In genomic region chr19:42501733-42502132, GRCh38 we compare ENCODE assay signal across 22 cellular contexts. TPM values are rescaled to one million over a fixed set of nuclear protein-coding genes. Genes with fewer than 3 reads are reported as not detected.
DNase-seq lines count a peak whose midpoint lies in the region; ATAC-seq and TF ChIP-seq lines count a peak whose summit lies in the region.
"Had no signal": no experiment of that assay in that cellular context is flagged by ENCODE, and none has a peak within 500 bp of the region (broad histone marks: within the 10 kb centered on the region; RNA-seq: fewer than 3 reads in every experiment).

No MANE protein-coding gene starts in this region.

- peaks cover 37% of the 10 kb centered on the region for H3K4me1 Mint-ChIP-seq in activated CD4-positive, alpha-beta T cell treated with anti-CD3 and anti-CD28 coated beads, Interleukin-2, amount 10 ng/mL, durations not matched to agents 7 days and 5 days
- H3K4me1 Mint-ChIP-seq in activated CD4-positive, alpha-beta memory T cell treated with anti-CD3 and anti-CD28 coated beads, Interleukin-2, amount 10 ng/mL, durations not matched to agents 7 days and 5 days = peaks cover 65% of the 10 kb centered on the region

- CTCF ChIA-PET in activated CD4-positive, alpha-beta T cell treated with anti-CD3 and anti-CD28 coated beads, Interleukin-2, amount 10 ng/mL, durations not matched to agents 7 days and 5 days (lab: Charles Lee) = interaction anchor here (1.0 kb wide), 1 partner anchor 29 kb away, joined by 3 read pairs; no protein-coding TSS in a partner anchor
- CTCF ChIA-PET in OCI-LY7 (lab: Charles Lee; ENCODE audit: unreplicated experiment) = interaction anchor here (0.6 kb wide), 1 partner anchor 38 kb away, joined by 3 read pairs; no protein-coding TSS in a partner anchor
- CTCF ChIA-PET in activated CD4-positive, alpha-beta memory T cell treated with anti-CD3 and anti-CD28 coated beads, Interleukin-2, amount 10 ng/mL, durations not matched to agents 7 days and 5 days (lab: Charles Lee) = interaction anchor here (1.2 to 1.5 kb wide), 3 partner anchors 13 to 52 kb away, joined by 3 to 8 read pairs (median 6); partner anchors contain the start of gene CEACAM1

- H3K4me1 ChIP-seq in OCI-LY7 (ENCODE audit: insufficient read depth, low read length, poor library complexity, severe bottlenecking) (peaks cover 26% of the 10 kb centered on the region), esophagus muscularis mucosa (peaks cover 0 to 9% (median 2%) of the 10 kb centered on the region in 4 donors)
- H3K4me1 ChIP-seq: SJCRH30 had no signal

- no peaks in the 10 kb centered on the region for H3K27me3 Mint-ChIP-seq in activated CD4-positive, alpha-beta T cell treated with anti-CD3 and anti-CD28 coated beads, Interleukin-2, amount 10 ng/mL, durations not matched to agents 7 days and 5 days
- H3K27me3 Mint-ChIP-seq in activated CD4-positive, alpha-beta memory T cell treated with anti-CD3 and anti-CD28 coated beads, Interleukin-2, amount 10 ng/mL, durations not matched to agents 7 days and 5 days = no peaks in the 10 kb centered on the region
- H3K27me3 Mint-ChIP-seq: CD4-positive, alpha-beta T cell had no signal

- ATAC-seq in HG02840 (IDR thresholded peaks at IDR 0.05; ENCODE audit: low FRiP score, unreplicated experiment) = no peak
- ATAC-seq: GM12878 had no signal

- H3K27me3 ChIP-seq in esophagus muscularis mucosa = no peaks in the 10 kb centered on the region

- H3K36me3 ChIP-seq in OCI-LY7 (ENCODE audit: insufficient read depth, low read length) (no peaks in the 10 kb centered on the region), esophagus muscularis mucosa (no peaks in the 10 kb centered on the region)
- H3K36me3 ChIP-seq: SJCRH30 had no signal

- H3K27ac ChIP-seq in OCI-LY7 (ENCODE audit: low read depth, low read length, poor library complexity, severe bottlenecking) = no peak overlapping the region
- no peak overlapping the region for H3K27ac ChIP-seq in esophagus muscularis mucosa (replicated peaks in 1 of 4)
- H3K27ac ChIP-seq: SJCRH30 had no signal

- no peak overlapping the region for H3K4me3 Mint-ChIP-seq in activated CD4-positive, alpha-beta T cell treated with anti-CD3 and anti-CD28 coated beads, Interleukin-2, amount 10 ng/mL, durations not matched to agents 7 days and 5 days
- peak overlapping the region; percentile 26 for H3K4me3 Mint-ChIP-seq in activated CD4-positive, alpha-beta memory T cell treated with anti-CD3 and anti-CD28 coated beads, Interleukin-2, amount 10 ng/mL, durations not matched to agents 7 days and 5 days
- H3K4me3 Mint-ChIP-seq: CD4-positive, alpha-beta T cell; HFFc6 had no signal

- H3K9me3 ChIP-seq in OCI-LY7 (ENCODE audit: low read length) (no peaks in the 10 kb centered on the region), esophagus muscularis mucosa (no peaks in the 10 kb centered on the region)
- H3K9me3 ChIP-seq: Caco-2, SJCRH30 had no signal

- no TSS peak for BruUV-seq in OCI-LY7 (replicated peaks; lab: Mats Ljungman, UMichigan)

- no peaks in the 10 kb centered on the region for H3K79me2 ChIP-seq in OCI-LY7 (ENCODE audit: insufficient read depth, low read depth, low read length)

- H2AFZ ChIP-seq in OCI-LY7 (ENCODE audit: low read length) = peak overlapping the region; percentile 48; the same call in 1 of the 2 replicates

- H3K4me3 ChIP-seq in OCI-LY7 (ENCODE audit: low read depth, low read length, poor library complexity, severe bottlenecking) (no peak overlapping the region), esophagus muscularis mucosa (no peak overlapping the region)
- H3K4me3 ChIP-seq: GM12878, SJCRH30 had no signal

- POLR2A ChIA-PET in activated CD4-positive, alpha-beta T cell treated with anti-CD3 and anti-CD28 coated beads, Interleukin-2, amount 10 ng/mL, durations not matched to agents 7 days and 5 days (lab: Charles Lee) = no interaction called here
- POLR2A ChIA-PET in OCI-LY7 (lab: Charles Lee) = interaction anchor here (0.6 to 1.2 kb wide), 3 partner anchors 36 to 128 kb away, joined by 3 to 6 read pairs (median 3); no protein-coding TSS in a partner anchor
- POLR2A ChIA-PET in activated CD4-positive, alpha-beta memory T cell treated with anti-CD3 and anti-CD28 coated beads, Interleukin-2, amount 10 ng/mL, durations not matched to agents 7 days and 5 days (lab: Charles Lee) = interaction anchor here (1.0 to 2.6 kb wide), 8 partner anchors 10 to 47 kb away, joined by 3 to 9 read pairs (median 4); partner anchors contain the start of gene CEACAM1

- peak overlapping the region; percentile 28 for H3K27ac Mint-ChIP-seq in activated CD4-positive, alpha-beta T cell treated with anti-CD3 and anti-CD28 coated beads, Interleukin-2, amount 10 ng/mL, durations not matched to agents 7 days and 5 days
- H3K27ac Mint-ChIP-seq in activated CD4-positive, alpha-beta memory T cell treated with anti-CD3 and anti-CD28 coated beads, Interleukin-2, amount 10 ng/mL, durations not matched to agents 7 days and 5 days = peak overlapping the region; percentile 77
- H3K27ac Mint-ChIP-seq: CD4-positive, alpha-beta T cell; HFFc6 had no signal

- no peak for TF ChIP-seq POLR2A in esophagus muscularis mucosa (IDR thresholded peaks at IDR 0.05; ENCODE audit: low read depth)

- no peaks in the 10 kb centered on the region for H3K9me2 ChIP-seq in OCI-LY7 (ENCODE audit: insufficient read depth, low read length)

- no peak overlapping the region for H3K4me2 ChIP-seq in OCI-LY7 (ENCODE audit: low read length)

- no peaks in the 10 kb centered on the region for H4K20me1 ChIP-seq in OCI-LY7 (ENCODE audit: insufficient read depth, low read length)

- DNase-seq in activated CD4-positive, alpha-beta T cell treated with anti-CD3 and anti-CD28 coated beads, Interleukin-2, amount 10 ng/mL, durations not matched to agents 7 days and 5 days = no peak
- no peak for DNase-seq in activated CD4-positive, alpha-beta T cell treated with anti-CD3 and anti-CD28 coated beads for 1 hour
- DNase-seq in OCI-LY7 (ENCODE audit: low spot score) (no peak), esophagus muscularis mucosa (ENCODE audit: extremely low spot score) (peak; percentile 12), NCI-H2171 treated with DMSO at 0.1 percent for 48 hours (lab: John Stamatoyannopoulos, UW) (no peak)
- no peak for DNase-seq in activated CD4-positive, alpha-beta memory T cell treated with anti-CD3 and anti-CD28 coated beads, Interleukin-2, amount 10 ng/mL, durations not matched to agents 7 days and 5 days
- DNase-seq: Caco-2; CD4-positive, alpha-beta T cell; DMS 273 treated with DMSO at 0.1 percent for 48 hours; DND-41; HFFc6; Kasumi-1; NCI-H1694; NCI-H2081; NCI-H446; NCI-H526; OCI-M1; SJCRH30 had no signal

- H3K36me3 Mint-ChIP-seq in activated CD4-positive, alpha-beta T cell treated with anti-CD3 and anti-CD28 coated beads, Interleukin-2, amount 10 ng/mL, durations not matched to agents 7 days and 5 days (ENCODE audit: low read depth) = peaks cover 6% of the 10 kb centered on the region
- peaks cover 25% of the 10 kb centered on the region for H3K36me3 Mint-ChIP-seq in activated CD4-positive, alpha-beta memory T cell treated with anti-CD3 and anti-CD28 coated beads, Interleukin-2, amount 10 ng/mL, durations not matched to agents 7 days and 5 days (ENCODE audit: low read depth)

- no peaks in the 10 kb centered on the region for H3K9me3 Mint-ChIP-seq in activated CD4-positive, alpha-beta T cell treated with anti-CD3 and anti-CD28 coated beads, Interleukin-2, amount 10 ng/mL, durations not matched to agents 7 days and 5 days
- no peaks in the 10 kb centered on the region for H3K9me3 Mint-ChIP-seq in activated CD4-positive, alpha-beta memory T cell treated with anti-CD3 and anti-CD28 coated beads, Interleukin-2, amount 10 ng/mL, durations not matched to agents 7 days and 5 days
- H3K9me3 Mint-ChIP-seq: CD4-positive, alpha-beta T cell; HFFc6 had no signal

- WGBS in esophagus muscularis mucosa = 82% methylated on average over 1 of the region's 1 CpG

- TF ChIP-seq EP300 in esophagus muscularis mucosa (IDR thresholded peaks at IDR 0.05) = no peak

- intact Hi-C loops in OCI-LY7 (cut with micrococcal nuclease; ENCODE audit: unreplicated experiment) = no loop called here
- intact Hi-C loops in esophagus muscularis mucosa (cut with DNase I) = no loop called here

- TF ChIP-seq CTCF in OCI-LY7 (conservative IDR thresholded peaks at IDR 0.05; ENCODE audit: low read length) = no peak
- TF ChIP-seq CTCF in esophagus muscularis mucosa (IDR thresholded peaks at IDR 0.05) = no peak

RNA-seq across cellular contexts. Expression of gene CEACAM1, which starts 26.5 kb away (rescaled TPM):
- 10 to 100 TPM; 21.0 to 22.2 TPM for total RNA-seq in activated CD4-positive, alpha-beta T cell treated with anti-CD3 and anti-CD28 coated beads, Interleukin-2, amount 10 ng/mL, durations not matched to agents 7 days and 5 days
- total RNA-seq in OCI-LY7 (2014; rRNA removed; shearing (Covaris generic)) = 0.50 and 0.77 TPM in 2 replicates
- total RNA-seq in OCI-LY7 (2022) (1.5 and 2.3 TPM in 2 replicates), esophagus muscularis mucosa (1 to 10 TPM; 1.2 to 3.1 (median 1.7) TPM)
- 10 to 100 TPM; 38.2 to 43.0 TPM for total RNA-seq in activated CD4-positive, alpha-beta memory T cell treated with anti-CD3 and anti-CD28 coated beads, Interleukin-2, amount 10 ng/mL, durations not matched to agents 7 days and 5 days
- total RNA-seq: HFFc6, SJCRH30 had no signal

RNA-seq across cellular contexts. Expression of gene CXCL17, which starts 59.0 kb away (rescaled TPM):
- total RNA-seq in activated CD4-positive, alpha-beta T cell treated with anti-CD3 and anti-CD28 coated beads, Interleukin-2, amount 10 ng/mL, durations not matched to agents 7 days and 5 days = not detected
- total RNA-seq in OCI-LY7 (2014; rRNA removed; shearing (Covaris generic)) = not detected in 2 replicates
- total RNA-seq in OCI-LY7 (2022) (not detected in 2 replicates), esophagus muscularis mucosa (1 to 10 TPM in 1 of 4 donors, not detected in 3; 1.2 TPM)
- not detected for total RNA-seq in activated CD4-positive, alpha-beta memory T cell treated with anti-CD3 and anti-CD28 coated beads, Interleukin-2, amount 10 ng/mL, durations not matched to agents 7 days and 5 days
- total RNA-seq: A673; CD4-positive, alpha-beta T cell; GM12878; HFFc6; MCF 10A; SJCRH30 had no signal

Comparison
In these comparisons a context has a peak if more than half of its experiments do, and no peak if none do; other contexts are left out.
1. RNA of gene CEACAM1, which starts 26.5 kb away (total RNA-seq): 38.2 to 43.0 TPM in activated CD4-positive, alpha-beta memory T cell treated with anti-CD3 and anti-CD28 coated beads, Interleukin-2, amount 10 ng/mL, durations not matched to agents 7 days and 5 days and 21.0 to 22.2 TPM in activated CD4-positive, alpha-beta T cell treated with anti-CD3 and anti-CD28 coated beads, Interleukin-2, amount 10 ng/mL, durations not matched to agents 7 days and 5 days; 1.2 to 3.1 TPM in esophagus muscularis mucosa and 0.50 to 2.3 TPM in OCI-LY7; every median in the first group is over 4 times any median in the second.